Comparison of ENCODE assay signal across 8 cellular contexts in genomic region chr6:159726918-159727716, GRCh38. TPM values are rescaled to one million over a fixed set of nuclear protein-coding genes. Genes with fewer than 3 reads are reported as not detected.
DNase-seq lines count a peak whose midpoint lies in the region; ATAC-seq and TF ChIP-seq lines count a peak whose summit lies in the region.

WTAP (plus strand) TSS chr6:159727506; CDS start chr6:159736266, 8,760 bp downstream.

- H3K27me3 ChIP-seq in mammary epithelial cell (ENCODE audit: insufficient read depth, low read length) (no peaks in the 10 kb centered on the region), smooth muscle cell (ENCODE audit: low read depth) (no peaks in the 10 kb centered on the region)

- H2AFZ ChIP-seq in mammary epithelial cell (ENCODE audit: low read depth, low read length), result peak within 1 kb of the TSS; percentile 95
- H2AFZ ChIP-seq in smooth muscle cell (ENCODE audit: low read depth), result peak within 1 kb of the TSS; percentile 99

- no TSS peak for BruUV-seq in mammary epithelial cell (replicated peaks; lab: Mats Ljungman, UMichigan)

- H4K20me1 ChIP-seq in mammary epithelial cell (ENCODE audit: insufficient read depth, low read length) (peaks cover 14% of the 10 kb centered on the region), smooth muscle cell (ENCODE audit: low read depth) (peaks cover 40% of the 10 kb centered on the region)

- TF ChIP-seq CTCF in WI38 (IDR thresholded peaks at IDR 0.05; ENCODE audit: low read depth, low read length) (no peak), mammary epithelial cell (conservative IDR thresholded peaks at IDR 0.05 in 1 of 2, IDR thresholded peaks at IDR 0.05 in 1 of 2; ENCODE audit: extremely low read depth in 1 of 2, insufficient read depth in 1 of 2, low read depth in 1 of 2, low read length in 2 of 2) (no peak), smooth muscle cell (IDR thresholded peaks at IDR 0.05; ENCODE audit: borderline replicate concordance, insufficient read depth, poor library complexity, severe bottlenecking) (no peak)

- WGBS in mammary epithelial cell (ENCODE audit: low coverage, missing lambda C conversion rate), result 6% methylated on average over 13 of the region's 93 CpGs
- under 1% methylated on average over 74 of the region's 93 CpGs for WGBS in smooth muscle cell (ENCODE audit: low lambda C conversion rate)

- H3K4me1 ChIP-seq in mammary epithelial cell (ENCODE audit: insufficient read depth, low read length) (peaks cover 16% of the 10 kb centered on the region), smooth muscle cell (ENCODE audit: low read depth) (peaks cover 25% of the 10 kb centered on the region)

- in situ Hi-C loops in mammary epithelial cell (cut with MboI; ENCODE audit: low sequenced_read_pairs in 2 of 2), result loop anchor here in 1 of 2 donors (5.0 kb wide), 1 partner anchor 35 kb away; the partner anchor contains the start of gene SOD2

- H3K36me3 ChIP-seq in mammary epithelial cell (ENCODE audit: insufficient read depth, low read length) (peaks cover 4% of the 10 kb centered on the region), smooth muscle cell (ENCODE audit: low read depth) (no peaks in the 10 kb centered on the region)

- H3F3A ChIP-seq in smooth muscle cell (ENCODE audit: low read depth), result peaks cover 5% of the 10 kb centered on the region

- H3K9me3 ChIP-seq in mammary epithelial cell (replicated peaks; ENCODE audit: insufficient read depth, low read length) (no peaks in the 10 kb centered on the region), smooth muscle cell (replicated peaks; ENCODE audit: low read depth) (no peaks in the 10 kb centered on the region)

- peaks cover 94% of the 10 kb centered on the region for H3K79me2 ChIP-seq in mammary epithelial cell (ENCODE audit: insufficient read depth, low read length)
- peaks cover 88% of the 10 kb centered on the region for H3K79me2 ChIP-seq in smooth muscle cell (ENCODE audit: low read depth)

- H3K4me3 ChIP-seq in WI38 (ENCODE audit: low read depth, low read length) (peak within 1 kb of the TSS; percentile 87), mammary epithelial cell (replicated peaks in 1 of 3; ENCODE audit: insufficient read depth in 1 of 3, low read depth in 2 of 3, low read length in 3 of 3) (peak within 1 kb of the TSS; percentile 84 to 92 (median 91)), smooth muscle cell (peak within 1 kb of the TSS; percentile 77)

- peak; percentile 93 for DNase-seq in AG08395 (ENCODE audit: low spot score)
- peak; percentile 95 for DNase-seq in NCI-H2227 (lab: John Stamatoyannopoulos, UW; ENCODE audit: unreplicated experiment)
- DNase-seq in mammary epithelial cell, result peak; percentile 97
- DNase-seq in iPS-NIHi7 (ENCODE audit: extremely low spot score), result peak; percentile 93
- peak; percentile 89 for DNase-seq in smooth muscle cell (lab: John Stamatoyannopoulos, UW; ENCODE audit: unreplicated experiment)

- peak within 1 kb of the TSS; percentile 97 for H3K9ac ChIP-seq in mammary epithelial cell (ENCODE audit: insufficient read depth, low read length)
- peak within 1 kb of the TSS; percentile 98 for H3K9ac ChIP-seq in smooth muscle cell (ENCODE audit: low read depth)

- H3K4me2 ChIP-seq in mammary epithelial cell (ENCODE audit: insufficient read depth, low read depth, low read length) (peak within 1 kb of the TSS; percentile 98), smooth muscle cell (peak within 1 kb of the TSS; percentile 98)

- ATAC-seq in GM18909 (IDR thresholded peaks at IDR 0.05; ENCODE audit: poor library complexity, unreplicated experiment) (peak; percentile 77), HG03159 (IDR thresholded peaks at IDR 0.05; ENCODE audit: unreplicated experiment) (peak; percentile 72)

- dilution Hi-C loops in mammary epithelial cell (cut with HindIII; ENCODE audit: low sequenced_read_pairs), result no loop called here

- CTCF ChIA-PET in mammary epithelial cell (lab: Charles Lee; ENCODE audit: low non-redundant PET), result interaction anchor here (0.6 to 1.3 kb wide), 4 partner anchors 33 to 345 kb away, joined by 3 to 15 read pairs (median 3); no protein-coding TSS in a partner anchor

- H3K27ac ChIP-seq in mammary epithelial cell (ENCODE audit: insufficient read depth, low read depth, low read length) (peak within 1 kb of the TSS; percentile 89), smooth muscle cell (ENCODE audit: low read depth) (peak within 1 kb of the TSS; percentile 99)

- intact Hi-C loops in mammary epithelial cell (cut with micrococcal nuclease), result loop anchor here (1.0 to 2.0 kb wide), 2 partner anchors 34 to 36 kb away; partner anchors contain the start of genes ACAT2 and SOD2

RNA-seq across cellular contexts. Expression of gene WTAP, which starts in this region (rescaled TPM):
- total RNA-seq in mammary epithelial cell (10 to 100 TPM; 64.5 to 92.0 TPM), smooth muscle cell (90.2 and 94.1 TPM in 2 replicates)
- polyA plus RNA-seq in mammary epithelial cell (22.3 TPM), smooth muscle cell (39.4 and 56.8 TPM in 2 replicates)
- polyA minus RNA-seq in mammary epithelial cell, result 34.2 TPM

Comparison
In these comparisons a context has a peak if more than half of its experiments do, and no peak if none do; other contexts are left out.
1. Peak in every context shown above with its lines: DNase-seq, ATAC-seq, H3K4me3 ChIP-seq and H3K27ac ChIP-seq.